ENCODE assay signal across 26 cellular contexts in the genomic region with DNA sequence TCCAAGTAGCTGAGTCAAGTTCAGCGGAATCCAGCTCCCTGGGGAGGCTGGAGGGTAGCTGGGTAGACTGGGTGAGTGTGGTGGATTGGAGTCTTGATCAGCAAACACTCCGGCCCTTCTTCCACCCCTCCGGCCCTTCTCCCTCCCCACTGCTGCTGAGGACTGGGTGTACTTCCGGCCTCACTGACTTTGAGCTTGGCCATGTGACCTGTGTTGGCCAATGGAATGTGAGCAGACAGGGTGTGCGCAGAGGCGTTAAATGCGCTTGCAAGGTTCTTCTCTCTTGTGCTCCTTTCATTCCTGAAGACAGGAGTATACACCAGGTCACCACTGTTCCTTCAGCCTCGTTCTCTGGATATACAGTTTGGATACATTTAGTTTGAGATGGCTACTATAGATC. TPM values are rescaled to one million over a fixed set of nuclear protein-coding genes. Genes with fewer than 3 reads are reported as not detected.
DNase-seq lines count a peak whose midpoint lies in the region; ATAC-seq and TF ChIP-seq lines count a peak whose summit lies in the region.
"Had no signal": no experiment of that assay in that cellular context is flagged by ENCODE, and none has a peak within 500 bp of the region (broad histone marks: within the 10 kb centered on the region; RNA-seq: fewer than 3 reads in every experiment).

No MANE protein-coding gene starts in this region.

- no peaks in the 10 kb centered on the region for H3K9me3 ChIP-seq in CD4-positive, alpha-beta memory T cell (ENCODE audit: control insufficient read depth in 1 of 2, low read length in 2 of 2)
- H3K9me3 ChIP-seq: breast epithelium, colonic mucosa had no signal

- H3K36me3 ChIP-seq in CD4-positive, alpha-beta memory T cell (ENCODE audit: insufficient read depth, low read length): no peaks in the 10 kb centered on the region
- H3K36me3 ChIP-seq: breast epithelium, colonic mucosa had no signal

- no peak overlapping the region for H3K4me3 Mint-ChIP-seq in CD4-positive, alpha-beta memory T cell
- H3K4me3 Mint-ChIP-seq in WTC11: no peak overlapping the region
- H3K4me3 Mint-ChIP-seq in stimulated activated naive B cell treated with anti-CD40 and anti-IgM and Interleukin-4, amounts not matched to agents 10 μg/mL and 1 μg/mL and 100 μg/mL, for 72 hours: no peak overlapping the region
- H3K4me3 Mint-ChIP-seq in effector memory CD8-positive, alpha-beta T cell: no peak overlapping the region
- H3K4me3 Mint-ChIP-seq: endodermal cell had no signal

- H3K27ac ChIP-seq in CD4-positive, alpha-beta memory T cell (ENCODE audit: low read depth, low read length): peak overlapping the region; percentile 81
- H3K27ac ChIP-seq: breast epithelium, C4-2B, colonic mucosa, GM23248, SK-N-MC had no signal

- no peak overlapping the region for H3K27ac Mint-ChIP-seq in CD4-positive, alpha-beta memory T cell
- H3K27ac Mint-ChIP-seq in WTC11: no peak overlapping the region
- H3K27ac Mint-ChIP-seq in stimulated activated naive B cell treated with anti-CD40 and anti-IgM and Interleukin-4, amounts not matched to agents 10 μg/mL and 1 μg/mL and 100 μg/mL, for 72 hours: peak overlapping the region; percentile 92
- no peak overlapping the region for H3K27ac Mint-ChIP-seq in effector memory CD8-positive, alpha-beta T cell
- H3K27ac Mint-ChIP-seq: endodermal cell had no signal

- no peaks in the 10 kb centered on the region for H3K9me3 Mint-ChIP-seq in CD4-positive, alpha-beta memory T cell
- H3K9me3 Mint-ChIP-seq in WTC11: no peaks in the 10 kb centered on the region
- H3K9me3 Mint-ChIP-seq in stimulated activated naive B cell treated with anti-CD40 and anti-IgM and Interleukin-4, amounts not matched to agents 10 μg/mL and 1 μg/mL and 100 μg/mL, for 72 hours: peaks cover 0 to 3% of the 10 kb centered on the region in 2 donors
- no peaks in the 10 kb centered on the region for H3K9me3 Mint-ChIP-seq in effector memory CD8-positive, alpha-beta T cell
- H3K9me3 Mint-ChIP-seq: endodermal cell; naive thymus-derived CD4-positive, alpha-beta T cell had no signal

- DNase-seq in CD4-positive, alpha-beta memory T cell: no peak
- DNase-seq in WTC11 (ENCODE audit: low spot score) (no peak), left lobe of liver (ENCODE audit: low spot score) (no peak), DMS79 (lab: John Stamatoyannopoulos, UW) (no peak), dedifferentiated amniotic fluid mesenchymal stem cell (ENCODE audit: extremely low spot score) (no peak)
- no peak for DNase-seq in stimulated activated naive B cell treated with anti-CD40 and anti-IgM and Interleukin-4, amounts not matched to agents 10 μg/mL and 1 μg/mL and 100 μg/mL, for 72 hours
- DNase-seq in effector memory CD8-positive, alpha-beta T cell: no peak
- DNase-seq: activated CD4-positive, alpha-beta T cell treated with anti-CD3 and anti-CD28 coated beads for 4 hours; activated naive CD4-positive, alpha-beta T cell treated with Interleukin-2 at 50 U/mL for 16 hours; Calu3; colonic mucosa; endodermal cell; foreskin fibroblast; GM23248; left cardiac atrium; naive thymus-derived CD4-positive, alpha-beta T cell; NCI-H1694; NCI-H2171; NCI-H510A; occipital lobe had no signal

- intact Hi-C loops in CD4-positive, alpha-beta memory T cell (cut with micrococcal nuclease): no loop called here

- no peaks in the 10 kb centered on the region for H3K27me3 Mint-ChIP-seq in CD4-positive, alpha-beta memory T cell
- no peaks in the 10 kb centered on the region for H3K27me3 Mint-ChIP-seq in WTC11 (ENCODE audit: low read depth)
- no peaks in the 10 kb centered on the region for H3K27me3 Mint-ChIP-seq in stimulated activated naive B cell treated with anti-CD40 and anti-IgM and Interleukin-4, amounts not matched to agents 10 μg/mL and 1 μg/mL and 100 μg/mL, for 72 hours
- no peaks in the 10 kb centered on the region for H3K27me3 Mint-ChIP-seq in effector memory CD8-positive, alpha-beta T cell
- H3K27me3 Mint-ChIP-seq: naive thymus-derived CD4-positive, alpha-beta T cell had no signal

- ATAC-seq in WTC11 (peak; percentile 43), left lobe of liver (peak; percentile 48), HG03095 (IDR thresholded peaks at IDR 0.05; ENCODE audit: unreplicated experiment) (no peak)
- no peak for ATAC-seq in stimulated activated naive B cell treated with anti-CD40 and anti-IgM and Interleukin-4, amounts not matched to agents 10 μg/mL and 1 μg/mL and 100 μg/mL, for 72 hours (replicated peaks)
- no peak for ATAC-seq in effector memory CD8-positive, alpha-beta T cell (replicated peaks)
- ATAC-seq: esophagus mucosa; naive thymus-derived CD4-positive, alpha-beta T cell had no signal

- CTCF ChIA-PET in CD4-positive, alpha-beta memory T cell (lab: Charles Lee; ENCODE audit: partially characterized antibody): interaction anchor here (1.4 to 29.0 kb wide), 7 partner anchors 10 to 269 kb away, joined by 3 to 745 read pairs (median 11); no protein-coding TSS in a partner anchor
- CTCF ChIA-PET in WTC11 (lab: Charles Lee): interaction anchor here (1.0 to 1.7 kb wide), 5 partner anchors 10 to 269 kb away, joined by 3 to 7 read pairs (median 3); no protein-coding TSS in a partner anchor

- POLR2A ChIA-PET in CD4-positive, alpha-beta memory T cell (lab: Charles Lee; ENCODE audit: partially characterized antibody): interaction anchor here (0.6 to 23.1 kb wide), 11 partner anchors 10 to 192 kb away, joined by 3 to 659 read pairs (median 8); no protein-coding TSS in a partner anchor
- POLR2A ChIA-PET in WTC11 (lab: Charles Lee): no interaction called here

- TF ChIP-seq CTCF in WTC11 (IDR thresholded peaks at IDR 0.05): no peak

- H3K36me3 Mint-ChIP-seq in CD4-positive, alpha-beta memory T cell: peaks cover 4 to 9% of the 10 kb centered on the region in 2 donors
- H3K36me3 Mint-ChIP-seq in WTC11: no peaks in the 10 kb centered on the region
- peaks cover 8% of the 10 kb centered on the region in 2 donors for H3K36me3 Mint-ChIP-seq in stimulated activated naive B cell treated with anti-CD40 and anti-IgM and Interleukin-4, amounts not matched to agents 10 μg/mL and 1 μg/mL and 100 μg/mL, for 72 hours
- no peaks in the 10 kb centered on the region for H3K36me3 Mint-ChIP-seq in effector memory CD8-positive, alpha-beta T cell (ENCODE audit: insufficient read depth)

- H3K4me1 ChIP-seq in CD4-positive, alpha-beta memory T cell (ENCODE audit: insufficient read depth, low read length): peaks cover 52% of the 10 kb centered on the region
- H3K4me1 ChIP-seq: breast epithelium, colonic mucosa had no signal

- H3K4me3 ChIP-seq in CD4-positive, alpha-beta memory T cell (ENCODE audit: low read length in 2 of 2): no peak overlapping the region
- H3K4me3 ChIP-seq: breast epithelium, colonic mucosa, GM23248, SK-N-MC, smooth muscle cell had no signal

- peaks cover 23 to 36% (median 29%) of the 10 kb centered on the region in 4 donors for H3K4me1 Mint-ChIP-seq in CD4-positive, alpha-beta memory T cell
- H3K4me1 Mint-ChIP-seq in WTC11: peaks cover 24% of the 10 kb centered on the region
- peaks cover 15 to 28% of the 10 kb centered on the region in 2 donors for H3K4me1 Mint-ChIP-seq in stimulated activated naive B cell treated with anti-CD40 and anti-IgM and Interleukin-4, amounts not matched to agents 10 μg/mL and 1 μg/mL and 100 μg/mL, for 72 hours
- peaks cover 14 to 30% of the 10 kb centered on the region in 2 donors for H3K4me1 Mint-ChIP-seq in effector memory CD8-positive, alpha-beta T cell (ENCODE audit: low read depth in 2 of 2)

- H3K27me3 ChIP-seq in CD4-positive, alpha-beta memory T cell (ENCODE audit: insufficient read depth, low read length): no peaks in the 10 kb centered on the region
- H3K27me3 ChIP-seq: breast epithelium, colonic mucosa had no signal

TF ChIP-seq in WTC11, 78 proteins besides CTCF, POLR2A, EP300 and RAD21:
- TF ChIP-seq, protein P1, sequence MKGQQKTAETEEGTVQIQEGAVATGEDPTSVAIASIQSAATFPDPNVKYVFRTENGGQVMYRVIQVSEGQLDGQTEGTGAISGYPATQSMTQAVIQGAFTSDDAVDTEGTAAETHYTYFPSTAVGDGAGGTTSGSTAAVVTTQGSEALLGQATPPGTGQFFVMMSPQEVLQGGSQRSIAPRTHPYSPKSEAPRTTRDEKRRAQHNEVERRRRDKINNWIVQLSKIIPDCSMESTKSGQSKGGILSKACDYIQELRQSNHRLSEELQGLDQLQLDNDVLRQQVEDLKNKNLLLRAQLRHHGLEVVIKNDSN (CRISPR knock-in tag; IDR thresholded peaks at IDR 0.05): peak; percentile 57; the same call in 1 of the 2 replicates
- TF ChIP-seq, protein P2, sequence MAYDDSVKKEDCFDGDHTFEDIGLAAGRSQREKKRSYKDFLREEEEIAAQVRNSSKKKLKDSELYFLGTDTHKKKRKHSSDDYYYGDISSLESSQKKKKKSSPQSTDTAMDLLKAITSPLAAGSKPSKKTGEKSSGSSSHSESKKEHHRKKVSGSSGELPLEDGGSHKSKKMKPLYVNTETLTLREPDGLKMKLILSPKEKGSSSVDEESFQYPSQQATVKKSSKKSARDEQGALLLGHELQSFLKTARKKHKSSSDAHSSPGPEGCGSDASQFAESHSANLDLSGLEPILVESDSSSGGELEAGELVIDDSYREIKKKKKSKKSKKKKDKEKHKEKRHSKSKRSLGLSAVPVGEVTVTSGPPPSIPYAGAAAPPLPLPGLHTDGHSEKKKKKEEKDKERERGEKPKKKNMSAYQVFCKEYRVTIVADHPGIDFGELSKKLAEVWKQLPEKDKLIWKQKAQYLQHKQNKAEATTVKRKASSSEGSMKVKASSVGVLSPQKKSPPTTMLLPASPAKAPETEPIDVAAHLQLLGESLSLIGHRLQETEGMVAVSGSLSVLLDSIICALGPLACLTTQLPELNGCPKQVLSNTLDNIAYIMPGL (CRISPR knock-in tag; IDR thresholded peaks at IDR 0.05): no peak
- TF ChIP-seq, protein P3, sequence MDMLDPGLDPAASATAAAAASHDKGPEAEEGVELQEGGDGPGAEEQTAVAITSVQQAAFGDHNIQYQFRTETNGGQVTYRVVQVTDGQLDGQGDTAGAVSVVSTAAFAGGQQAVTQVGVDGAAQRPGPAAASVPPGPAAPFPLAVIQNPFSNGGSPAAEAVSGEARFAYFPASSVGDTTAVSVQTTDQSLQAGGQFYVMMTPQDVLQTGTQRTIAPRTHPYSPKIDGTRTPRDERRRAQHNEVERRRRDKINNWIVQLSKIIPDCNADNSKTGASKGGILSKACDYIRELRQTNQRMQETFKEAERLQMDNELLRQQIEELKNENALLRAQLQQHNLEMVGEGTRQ (CRISPR knock-in tag; IDR thresholded peaks at IDR 0.05): peak; percentile 64

RNA-seq across cellular contexts. Expression of a gene that starts 2.1 kb away (rescaled TPM):
- 100 to 1,000 TPM; 162 to 163 TPM for total RNA-seq in CD4-positive, alpha-beta memory T cell
- polyA plus RNA-seq in CD4-positive, alpha-beta memory T cell: 100 to 1,000 TPM in 1 of 2 donors, 10 to 100 TPM in 1; 37.1 to 125 TPM
- 2.6 to 3.4 TPM (median 2.9 TPM) in 3 replicates for total RNA-seq in WTC11 (2021)
- total RNA-seq in left lobe of liver: 4.7 TPM
- total RNA-seq: Calu3, GM23248 had no signal
- polyA plus RNA-seq: GM23248 had no signal

Comparison
In these comparisons a context has a peak if more than half of its experiments do, and no peak if none do; other contexts are left out.
1. ATAC-seq: peak in WTC11 (single experiment) and left lobe of liver (single experiment); none in stimulated activated naive B cell treated with anti-CD40 and anti-IgM and Interleukin-4, amounts not matched to agents 10 μg/mL and 1 μg/mL and 100 μg/mL, for 72 hours (0 of 2), HG03095 (single experiment) and effector memory CD8-positive, alpha-beta T cell (single experiment).
2. RNA of a gene that starts 2.1 kb away (total RNA-seq): 162 to 163 TPM in CD4-positive, alpha-beta memory T cell; 4.7 TPM in left lobe of liver (single experiment) and 2.6 to 3.4 TPM in WTC11; every median in the first group is over 10 times any median in the second.